15 cellular contexts compared by ENCODE assay signal in genomic region chr20:43767686-43768474, GRCh38.
DNase-seq lines count a peak whose midpoint lies in the region; ATAC-seq and TF ChIP-seq lines count a peak whose summit lies in the region.
"Had no signal": no experiment of that assay in that cellular context is flagged by ENCODE, and none has a peak within 500 bp of the region (broad histone marks: within the 10 kb centered on the region; RNA-seq: fewer than 3 reads in every experiment).

No MANE protein-coding gene starts in this region.

- DNase-seq in AG08396 (ENCODE audit: low spot score) (peak; percentile 56), HPDE6-E6E7 (ENCODE audit: extremely low spot score) (peak; percentile 70), astrocyte of the spinal cord (ENCODE audit: low read depth, low spot score) (peak; percentile 49), inferior parietal cortex (ENCODE audit: extremely low spot score) (peak; percentile 42), putamen (ENCODE audit: low spot score) (no peak), COLO668 (lab: John Stamatoyannopoulos, UW; ENCODE audit: unreplicated experiment) (no peak)
- DNase-seq: activated B cell treated with CpG ODN at 0.5 μM for 24 hours; BE2C; central memory CD4-positive, alpha-beta T cell; NCI-H510A treated with DMSO at 0.1 percent for 48 hours; small intestine; transverse colon had no signal

- in situ Hi-C loops in astrocyte of the spinal cord (cut with HindIII; ENCODE audit: low sequenced_read_pairs) = no loop called here

- H3K4me3 ChIP-seq in astrocyte of the spinal cord (ENCODE audit: low read depth, low read length) = no peak overlapping the region
- H3K4me3 ChIP-seq: SJSA1, transverse colon had no signal

- ATAC-seq in GM19351 (IDR thresholded peaks at IDR 0.05; ENCODE audit: unreplicated experiment) (no peak), HG03175 (IDR thresholded peaks at IDR 0.05; ENCODE audit: unreplicated experiment) (no peak)

- TF ChIP-seq CTCF in astrocyte of the spinal cord (IDR thresholded peaks at IDR 0.05; ENCODE audit: low read depth, low read length) = no peak

Comparison
In these comparisons a context has a peak if more than half of its experiments do, and no peak if none do; other contexts are left out.
1. DNase-seq: peak in AG08396 (single experiment), HPDE6-E6E7 (single experiment), astrocyte of the spinal cord (single experiment) and inferior parietal cortex (single experiment); none in putamen (single experiment) and COLO668 (single experiment).